ENCODE assay signal across 8 cellular contexts in the genomic region with DNA sequence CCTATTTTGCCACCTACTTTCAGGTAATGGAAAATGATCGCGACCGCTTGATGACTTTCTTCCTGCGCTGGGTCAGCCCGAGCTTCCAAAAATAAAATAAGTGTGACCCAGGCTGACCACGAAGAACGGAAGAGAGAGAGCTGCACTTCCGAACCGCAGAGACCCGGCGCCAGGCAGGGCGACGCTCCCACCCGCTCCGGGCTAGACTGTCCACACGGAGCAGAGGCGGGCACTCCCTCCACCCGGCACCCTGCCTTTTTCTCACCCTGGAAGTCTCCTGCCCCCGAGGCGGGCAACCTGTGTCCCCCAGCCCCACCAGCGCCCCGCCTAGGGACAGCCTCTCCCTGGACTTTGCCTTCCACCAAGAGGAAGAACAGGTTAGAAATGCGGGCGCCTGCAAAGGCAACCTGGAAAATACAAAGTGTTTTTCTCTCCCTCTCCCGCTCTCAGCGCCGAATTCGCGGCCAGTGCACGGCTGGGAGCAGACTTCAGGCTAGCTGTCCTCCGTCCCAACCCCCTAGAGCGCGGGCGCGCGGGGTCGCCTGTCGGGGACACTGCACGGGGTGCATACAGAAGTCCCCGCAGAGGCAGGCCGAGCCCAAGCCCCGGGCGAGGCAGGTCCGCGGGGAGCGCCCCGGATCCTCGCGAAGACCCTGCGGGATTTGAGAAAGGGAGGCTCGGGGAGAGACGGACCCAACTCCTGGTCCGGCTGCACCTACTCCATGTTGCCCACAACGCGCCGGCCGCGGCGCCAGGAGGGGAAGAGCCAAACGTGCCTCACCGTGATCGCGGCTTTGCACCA. TPM values are rescaled to one million over a fixed set of nuclear protein-coding genes. Genes with fewer than 3 reads are reported as not detected.
DNase-seq lines count a peak whose midpoint lies in the region; ATAC-seq and TF ChIP-seq lines count a peak whose summit lies in the region.

No MANE protein-coding gene starts in this region.

- 0% methylated on average over 21 to 63 of the region's 63 CpGs for WGBS in adrenal gland, 4 donors

- peak in 1 of 2 donors; percentile 48 for TF ChIP-seq POLR2A in adrenal gland (IDR thresholded peaks at IDR 0.05)

- H3K27me3 ChIP-seq in adrenal gland (no peaks in the 10 kb centered on the region), right atrium auricular region (no peaks in the 10 kb centered on the region), rectal smooth muscle tissue (ENCODE audit: control insufficient read depth, insufficient read depth, low read length) (no peaks in the 10 kb centered on the region)

- TF ChIP-seq CTCF in adrenal gland (IDR thresholded peaks at IDR 0.05) = no peak
- TF ChIP-seq CTCF in right atrium auricular region (IDR thresholded peaks at IDR 0.05) = no peak

- intact Hi-C loops in adrenal gland (cut with DNase I) = no loop called here

- H3K4me1 ChIP-seq in adrenal gland (replicated peaks in 1 of 2) (peaks cover 4 to 43% of the 10 kb centered on the region in 2 donors), right atrium auricular region (peaks cover 0 to 38% of the 10 kb centered on the region in 2 donors), rectal smooth muscle tissue (ENCODE audit: control insufficient read depth, insufficient read depth, low read length) (no peaks in the 10 kb centered on the region)

- peak overlapping the region; percentile 81 to 99 (median 96) for H3K27ac ChIP-seq in adrenal gland
- H3K27ac ChIP-seq in right atrium auricular region = peak overlapping the region; percentile 97 to 99
- H3K27ac ChIP-seq in rectal smooth muscle tissue (ENCODE audit: low read depth, low read length) = peak overlapping the region; percentile 91

- H3K9me3 ChIP-seq in adrenal gland (replicated peaks in 1 of 3) = no peaks in the 10 kb centered on the region
- H3K9me3 ChIP-seq in right atrium auricular region = no peaks in the 10 kb centered on the region

- H3K36me3 ChIP-seq in adrenal gland (replicated peaks in 1 of 2) (peaks cover 0 to 11% of the 10 kb centered on the region in 2 donors), right atrium auricular region (peaks cover 17% of the 10 kb centered on the region), rectal smooth muscle tissue (ENCODE audit: control insufficient read depth, insufficient read depth, low read length) (peaks cover 4% of the 10 kb centered on the region)

- ATAC-seq in GM19372 (IDR thresholded peaks at IDR 0.05; ENCODE audit: low read depth, unreplicated experiment) = peak; percentile 23

- peak overlapping the region; percentile 89 for H3K9ac ChIP-seq in rectal smooth muscle tissue (ENCODE audit: low read length)

- peak in 13 of 14 donors; percentile 28 to 84 (median 62) for DNase-seq in C1 segment of cervical spinal cord (lab: John Stamatoyannopoulos, UW)
- DNase-seq in NCI-H2227 (lab: John Stamatoyannopoulos, UW; ENCODE audit: unreplicated experiment) = peak; percentile 47
- DNase-seq in adrenal gland = peak; percentile 44 to 65 (median 56)
- peak; percentile 64 for DNase-seq in right atrium auricular region (ENCODE audit: low spot score)
- DNase-seq in mesenteric fat pad (ENCODE audit: low spot score) = no peak
- DNase-seq in NCI-H2107 (lab: John Stamatoyannopoulos, UW) = no peak

- H3K4me3 ChIP-seq in adrenal gland = peak overlapping the region; percentile 72 to 95 (median 74)
- peak overlapping the region; percentile 88 to 97 for H3K4me3 ChIP-seq in right atrium auricular region
- H3K4me3 ChIP-seq in rectal smooth muscle tissue (ENCODE audit: low read length) = peak overlapping the region; percentile 97

RNA-seq across cellular contexts. Expression of a gene that starts 0.9 kb away (rescaled TPM):
- total RNA-seq in adrenal gland (10 to 100 TPM; 10.9 to 36.7 (median 26.1) TPM), right atrium auricular region (10 to 100 TPM; 33.1 to 38.9 TPM), mesenteric fat pad (55.9 TPM)
- 10 to 100 TPM; 14.6 to 20.2 (median 15.4) TPM for polyA plus RNA-seq in adrenal gland

Comparison
In these comparisons a context has a peak if more than half of its experiments do, and no peak if none do; other contexts are left out.
1. DNase-seq: peak in C1 segment of cervical spinal cord (13 of 14), NCI-H2227 (single experiment), adrenal gland (7 of 7) and right atrium auricular region (single experiment); none in mesenteric fat pad (single experiment) and NCI-H2107 (single experiment).
2. Peak in every context shown above with its lines, with median percentiles within 50 percentile points of each other: H3K27ac ChIP-seq and H3K4me3 ChIP-seq.